In genomic region chr11:63916837-63917684, GRCh38 we compare ENCODE assay signal across 8 cellular contexts. TPM values are rescaled to one million over a fixed set of nuclear protein-coding genes. Genes with fewer than 3 reads are reported as not detected.
A peak's percentile ranks its signal among the peaks of the same experiment; 100 is the strongest.
DNase-seq lines count a peak whose midpoint lies in the region; ATAC-seq and TF ChIP-seq lines count a peak whose summit lies in the region.

TSS of gene RCOR2 (minus strand) at chr11:63917164. CDS start at chr11:63916456, 708 bp downstream.

- DNase-seq in NCI-H1436 (lab: John Stamatoyannopoulos, UW), result peak; percentile 76
- peak; percentile 36 to 52 (median 38) for DNase-seq in T-helper 17 cell
- peak; percentile 76 for DNase-seq in astrocyte of the spinal cord (ENCODE audit: low read depth, low spot score)
- peak; percentile 90 for DNase-seq in hepatocyte (ENCODE audit: low spot score)

- TF ChIP-seq CTCF in astrocyte of the spinal cord (IDR thresholded peaks at IDR 0.05; ENCODE audit: low read depth, low read length), result no peak
- TF ChIP-seq CTCF in hepatocyte (IDR thresholded peaks at IDR 0.05; ENCODE audit: poor library complexity), result no peak

- no peaks in the 10 kb centered on the region for H3K27me3 ChIP-seq in hepatocyte
- H3K27me3 ChIP-seq in rectal smooth muscle tissue (ENCODE audit: control insufficient read depth, insufficient read depth, low read length), result peaks cover 3% of the 10 kb centered on the region

- H3K36me3 ChIP-seq in hepatocyte (replicated peaks; ENCODE audit: insufficient read depth, low read depth), result no peaks in the 10 kb centered on the region
- no peaks in the 10 kb centered on the region for H3K36me3 ChIP-seq in rectal smooth muscle tissue (ENCODE audit: control insufficient read depth, insufficient read depth, low read length)

- in situ Hi-C loops in astrocyte of the spinal cord (cut with HindIII; ENCODE audit: low sequenced_read_pairs), result no loop called here

- H3K4me3 Mint-ChIP-seq in T-helper 17 cell, result peak within 1 kb of the TSS; percentile 92

- H4K20me1 ChIP-seq in hepatocyte (ENCODE audit: insufficient read depth, poor library complexity, severe bottlenecking), result no peaks in the 10 kb centered on the region

- H3K4me3 ChIP-seq in astrocyte of the spinal cord (ENCODE audit: low read depth, low read length) (peak within 1 kb of the TSS; percentile 46), hepatocyte (peak within 1 kb of the TSS; percentile 70), rectal smooth muscle tissue (ENCODE audit: low read length) (peak within 1 kb of the TSS; percentile 69)

- no peak within 1 kb of the TSS for H3K27ac Mint-ChIP-seq in T-helper 17 cell

- H3K36me3 Mint-ChIP-seq in T-helper 17 cell (ENCODE audit: low read depth), result no peaks in the 10 kb centered on the region

- H3K27me3 Mint-ChIP-seq in T-helper 17 cell, result no peaks in the 10 kb centered on the region

- peak within 1 kb of the TSS; percentile 44 for H2AFZ ChIP-seq in hepatocyte

- peaks cover 20% of the 10 kb centered on the region for H3K4me1 Mint-ChIP-seq in T-helper 17 cell

- H3K79me2 ChIP-seq in hepatocyte, result peaks cover 9% of the 10 kb centered on the region

- under 1% methylated on average over 43 of the region's 85 CpGs for WGBS in hepatocyte (ENCODE audit: low lambda C conversion rate, missing lambda C conversion rate)

- H3K9me3 ChIP-seq in T-helper 17 cell (ENCODE audit: control insufficient read depth, low read length, poor library complexity, severe bottlenecking) (no peaks in the 10 kb centered on the region), hepatocyte (ENCODE audit: low read depth) (no peaks in the 10 kb centered on the region)

- peak within 1 kb of the TSS; percentile 75 for H3K27ac ChIP-seq in hepatocyte
- peak within 1 kb of the TSS; percentile 44 for H3K27ac ChIP-seq in rectal smooth muscle tissue (ENCODE audit: low read depth, low read length)

- H3K4me1 ChIP-seq in hepatocyte (ENCODE audit: insufficient read depth) (peaks cover 51% of the 10 kb centered on the region), rectal smooth muscle tissue (ENCODE audit: control insufficient read depth, insufficient read depth, low read length) (peaks cover 17% of the 10 kb centered on the region)

- ATAC-seq in GM18861 (IDR thresholded peaks at IDR 0.05; ENCODE audit: unreplicated experiment) (peak; percentile 43), T-helper 17 cell (peak; percentile 75), GM19324 (IDR thresholded peaks at IDR 0.05; ENCODE audit: low FRiP score, unreplicated experiment) (no peak), HG03442 (IDR thresholded peaks at IDR 0.05; ENCODE audit: unreplicated experiment) (no peak)

- no peaks in the 10 kb centered on the region for H3K9me2 ChIP-seq in hepatocyte (replicated peaks; ENCODE audit: insufficient read depth)

- peak within 1 kb of the TSS; percentile 33 for H3K9ac ChIP-seq in rectal smooth muscle tissue (ENCODE audit: low read length)

- peak within 1 kb of the TSS; percentile 99 for H3K4me2 ChIP-seq in hepatocyte

RNA-seq across cellular contexts. Expression of gene RCOR2, which starts in this region (rescaled TPM):
- total RNA-seq in T-helper 17 cell, result not detected
- total RNA-seq in hepatocyte, result 4.3 and 4.4 TPM in 2 replicates
- polyA plus RNA-seq in hepatocyte, result 3.1 and 3.5 TPM in 2 replicates

Comparison
In these comparisons a context has a peak if more than half of its experiments do, and no peak if none do; other contexts are left out.
1. Peak in DNase-seq and ATAC-seq in T-helper 17 cell; RNA of the gene not detected or under 1 TPM.
2. DNase-seq: peak in every context shown above with its lines; median percentile 90 in hepatocyte; 76 in NCI-H1436; 76 in astrocyte of the spinal cord; 38 in T-helper 17 cell.